ENCODE assay signal across 19 cellular contexts in genomic region chr5:14587143-14587542, GRCh38. TPM values are rescaled to one million over a fixed set of nuclear protein-coding genes. Genes with fewer than 3 reads are reported as not detected.
DNase-seq lines count a peak whose midpoint lies in the region; ATAC-seq and TF ChIP-seq lines count a peak whose summit lies in the region.
"Had no signal": no experiment of that assay in that cellular context is flagged by ENCODE, and none has a peak within 500 bp of the region (broad histone marks: within the 10 kb centered on the region; RNA-seq: fewer than 3 reads in every experiment).

No MANE protein-coding gene starts in this region.

- no peak overlapping the region for H2AK5ac ChIP-seq in mesenchymal stem cell (ENCODE audit: low read length, severe bottlenecking)

- WGBS in mesenchymal stem cell: 94% methylated on average over 6 of the region's 6 CpGs

- no peak overlapping the region for H3K4me2 ChIP-seq in mesenchymal stem cell (ENCODE audit: low read length, poor library complexity, severe bottlenecking)
- H3K4me2 ChIP-seq: A549 had no signal

- ATAC-seq in Right ventricle myocardium inferior: peak; percentile 74
- peak; percentile 28 for ATAC-seq in upper lobe of right lung
- ATAC-seq: A549; activated T-helper 17 cell treated with anti-CD3 and anti-CD28 coated beads, Interleukin-2, amount 50 U/mL, for 72 hours; T-cell had no signal

- no peak overlapping the region for H2BK15ac ChIP-seq in mesenchymal stem cell (ENCODE audit: low read depth, poor library complexity, severe bottlenecking)

- no peak overlapping the region for H2BK12ac ChIP-seq in mesenchymal stem cell (ENCODE audit: low read length in 2 of 2)

- H3K14ac ChIP-seq in mesenchymal stem cell (ENCODE audit: low read length in 2 of 2): no peak overlapping the region

- DNase-seq in Right ventricle myocardium inferior (ENCODE audit: missing footprints): peak; percentile 84
- DNase-seq in right atrium auricular region (ENCODE audit: low spot score): no peak
- no peak for DNase-seq in mesenchymal stem cell
- DNase-seq in upper lobe of right lung: no peak
- DNase-seq in colonic mucosa: no peak
- no peak for DNase-seq in superior temporal gyrus (ENCODE audit: extremely low spot score)
- DNase-seq in NCI-H187 treated with DMSO at 0.1 percent for 48 hours (lab: John Stamatoyannopoulos, UW): no peak
- DNase-seq: CD4-positive, alpha-beta T cell; foreskin fibroblast; H7; mesendoderm; NCI-H2029 treated with DMSO at 0.1 percent for 48 hours; NCI-H526; stimulated activated CD4-positive, alpha-beta T cell treated with anti-CD3 and anti-CD28 coated beads, Interleukin-4, amount 100 ng/mL, for 24 hours had no signal

- peak overlapping the region; percentile 53 for H4K91ac ChIP-seq in mesenchymal stem cell (ENCODE audit: low read length)

- H3K9me3 ChIP-seq in right atrium auricular region (no peaks in the 10 kb centered on the region), mesenchymal stem cell (ENCODE audit: control insufficient read depth, low read length) (no peaks in the 10 kb centered on the region), upper lobe of right lung (no peaks in the 10 kb centered on the region), colonic mucosa (no peaks in the 10 kb centered on the region)
- H3K9me3 ChIP-seq: A549, tibial nerve had no signal

- H3K36me3 ChIP-seq in right atrium auricular region (no peaks in the 10 kb centered on the region), mesenchymal stem cell (ENCODE audit: control insufficient read depth in 1 of 2, insufficient read depth in 2 of 2, low read depth in 1 of 2, low read length in 2 of 2) (no peaks in the 10 kb centered on the region), upper lobe of right lung (no peaks in the 10 kb centered on the region), colonic mucosa (no peaks in the 10 kb centered on the region)
- H3K36me3 ChIP-seq: tibial nerve had no signal

- no peak overlapping the region for H2AFZ ChIP-seq in mesenchymal stem cell (ENCODE audit: low read depth, low read length)

- TF ChIP-seq CTCF in right atrium auricular region (IDR thresholded peaks at IDR 0.05) (no peak), upper lobe of right lung (IDR thresholded peaks at IDR 0.05) (no peak), colonic mucosa (IDR thresholded peaks at IDR 0.05) (no peak)

- peaks cover 33% of the 10 kb centered on the region for H3K36me3 Mint-ChIP-seq in dendritic cell treated with granulocyte-macrophage colony-stimulating factor and Interleukin-4, amounts not matched to agents 40 ng/mL and 50 ng/mL, for 4 days (ENCODE audit: low read depth)
- H3K36me3 Mint-ChIP-seq: T-cell had no signal

- no peak overlapping the region for H3K27ac ChIP-seq in right atrium auricular region
- no peak overlapping the region for H3K27ac ChIP-seq in mesenchymal stem cell (ENCODE audit: low read length, poor library complexity, severe bottlenecking)
- peak overlapping the region; percentile 90 for H3K27ac ChIP-seq in upper lobe of right lung
- no peak overlapping the region for H3K27ac ChIP-seq in colonic mucosa

- H2BK120ac ChIP-seq in mesenchymal stem cell (ENCODE audit: low read depth, low read length): no peak overlapping the region

- no peak overlapping the region for H3K23ac ChIP-seq in mesenchymal stem cell (ENCODE audit: low read length in 2 of 2)

- no peaks in the 10 kb centered on the region for H3K79me1 ChIP-seq in mesenchymal stem cell (replicated peaks; ENCODE audit: low read length, poor library complexity, severe bottlenecking)

- H3K4me1 ChIP-seq in right atrium auricular region (peaks cover 0 to 12% of the 10 kb centered on the region in 2 donors), mesenchymal stem cell (ENCODE audit: control insufficient read depth, insufficient read depth, low read depth, low read length) (peaks cover 1% of the 10 kb centered on the region), upper lobe of right lung (peaks cover 26% of the 10 kb centered on the region), colonic mucosa (peaks cover 5% of the 10 kb centered on the region)

- H3K4me3 ChIP-seq in right atrium auricular region: no peak overlapping the region
- H3K4me3 ChIP-seq in mesenchymal stem cell (ENCODE audit: insufficient read depth in 1 of 2, low read depth in 1 of 2, low read length in 2 of 2): no peak overlapping the region
- H3K4me3 ChIP-seq in upper lobe of right lung: no peak overlapping the region
- no peak overlapping the region for H3K4me3 ChIP-seq in colonic mucosa
- H3K4me3 ChIP-seq: A549, tibial nerve had no signal

- H3K18ac ChIP-seq in mesenchymal stem cell (ENCODE audit: low read depth in 1 of 2, low read length in 2 of 2): no peak overlapping the region

- H3K4me1 Mint-ChIP-seq in dendritic cell treated with granulocyte-macrophage colony-stimulating factor and Interleukin-4, amounts not matched to agents 40 ng/mL and 50 ng/mL, for 4 days (ENCODE audit: low read depth): peaks cover 88% of the 10 kb centered on the region

- H3K27me3 ChIP-seq in right atrium auricular region (no peaks in the 10 kb centered on the region), mesenchymal stem cell (ENCODE audit: control insufficient read depth in 1 of 2, insufficient read depth in 1 of 2, low read length in 2 of 2) (peaks cover 42 to 50% of the 10 kb centered on the region in 2 experiments), upper lobe of right lung (no peaks in the 10 kb centered on the region), colonic mucosa (no peaks in the 10 kb centered on the region)
- H3K27me3 ChIP-seq: tibial nerve had no signal

- no peak overlapping the region for H2BK5ac ChIP-seq in mesenchymal stem cell (ENCODE audit: low read depth, low read length, poor library complexity, severe bottlenecking)

- no peaks in the 10 kb centered on the region for H3K27me3 Mint-ChIP-seq in dendritic cell treated with granulocyte-macrophage colony-stimulating factor and Interleukin-4, amounts not matched to agents 40 ng/mL and 50 ng/mL, for 4 days
- H3K27me3 Mint-ChIP-seq: activated T-helper 17 cell treated with anti-CD3 and anti-CD28 coated beads, Interleukin-2, amount 50 U/mL, for 72 hours; CD4-positive, alpha-beta T cell; T-cell had no signal

- H3K9ac ChIP-seq in mesenchymal stem cell (ENCODE audit: low read length) (no peak overlapping the region), colonic mucosa (ENCODE audit: low read depth in 2 of 2, low read length in 2 of 2) (no peak overlapping the region)

- no peak overlapping the region for H4K8ac ChIP-seq in mesenchymal stem cell (ENCODE audit: low read length)

- peak overlapping the region; percentile 54 for H3K27ac Mint-ChIP-seq in dendritic cell treated with granulocyte-macrophage colony-stimulating factor and Interleukin-4, amounts not matched to agents 40 ng/mL and 50 ng/mL, for 4 days
- H3K27ac Mint-ChIP-seq: CD4-positive, alpha-beta T cell had no signal

- no peaks in the 10 kb centered on the region for H3K9me3 Mint-ChIP-seq in dendritic cell treated with granulocyte-macrophage colony-stimulating factor and Interleukin-4, amounts not matched to agents 40 ng/mL and 50 ng/mL, for 4 days
- H3K9me3 Mint-ChIP-seq: activated T-helper 17 cell treated with anti-CD3 and anti-CD28 coated beads, Interleukin-2, amount 50 U/mL, for 72 hours; CD4-positive, alpha-beta T cell; T-cell had no signal

- intact Hi-C loops in Right ventricle myocardium inferior (cut with DNase I): no loop called here
- intact Hi-C loops in dendritic cell treated with granulocyte-macrophage colony-stimulating factor and Interleukin-4, amounts not matched to agents 40 ng/mL and 50 ng/mL, for 4 days (cut with micrococcal nuclease): loop anchor here (5.0 kb wide), 1 partner anchor 40 kb away; no protein-coding TSS in a partner anchor
- intact Hi-C loops in upper lobe of right lung (cut with DNase I): no loop called here
- intact Hi-C loops in colonic mucosa (cut with DNase I): no loop called here

- peak overlapping the region; percentile 45 for H3K4me3 Mint-ChIP-seq in dendritic cell treated with granulocyte-macrophage colony-stimulating factor and Interleukin-4, amounts not matched to agents 40 ng/mL and 50 ng/mL, for 4 days
- H3K4me3 Mint-ChIP-seq: activated T-helper 17 cell treated with anti-CD3 and anti-CD28 coated beads, Interleukin-2, amount 50 U/mL, for 72 hours; CD4-positive, alpha-beta T cell; T-cell had no signal

- no peak overlapping the region for H3K4ac ChIP-seq in mesenchymal stem cell (ENCODE audit: low read depth in 1 of 2, low read length in 2 of 2)

RNA-seq across cellular contexts. Expression of gene OTULINL, which starts 5.6 kb away (rescaled TPM):
- 6.0 TPM for total RNA-seq in Right ventricle myocardium inferior
- 1 to 10 TPM; 1.6 to 2.1 TPM for total RNA-seq in right atrium auricular region
- polyA plus RNA-seq in mesenchymal stem cell (2013, experiment 1 of 2): 21.3 TPM
- 24.8 TPM for polyA plus RNA-seq in mesenchymal stem cell (2013, experiment 2 of 2)
- total RNA-seq in upper lobe of right lung: 104 TPM
- total RNA-seq in colonic mucosa: 10 to 100 TPM; 58.5 to 60.1 TPM
